In genomic region chrX:23898412-23898959, GRCh38 we compare ENCODE assay signal across 1 cellular context.
TF ChIP-seq lines count a peak whose summit lies in the region.

No MANE protein-coding gene starts in this region.

TF ChIP-seq in GM23338, 12 proteins besides CTCF, POLR2A, EP300 and RAD21 (continued from another document):
- no peak for TF ChIP-seq ZNF462 (CRISPR knock-in tag; IDR thresholded peaks at IDR 0.05)
- TF ChIP-seq NANOG (IDR thresholded peaks at IDR 0.05; ENCODE audit: borderline replicate concordance): no peak
- no peak for TF ChIP-seq ZNF114 (CRISPR knock-in tag; IDR thresholded peaks at IDR 0.05)
